In genomic region chr4:126583509-126583908, GRCh38 we compare ENCODE assay signal across 11 cellular contexts.
DNase-seq lines count a peak whose midpoint lies in the region; ATAC-seq and TF ChIP-seq lines count a peak whose summit lies in the region.
"Had no signal": no experiment of that assay in that cellular context is flagged by ENCODE, and none has a peak within 500 bp of the region (broad histone marks: within the 10 kb centered on the region; RNA-seq: fewer than 3 reads in every experiment).

No MANE protein-coding gene starts in this region.

- peaks cover 20% of the 10 kb centered on the region for H3K9me3 Mint-ChIP-seq in activated T-helper 17 cell treated with anti-CD3 and anti-CD28 coated beads, Interleukin-2, amount 50 U/mL, for 72 hours

- intact Hi-C loops in aorta (cut with DNase I) = no loop called here

- DNase-seq in BJ (ENCODE audit: low read depth) (no peak), SK-N-SH (no peak), foreskin fibroblast (peak; percentile 3 to 23), aorta (no peak), NCI-H2107 (lab: John Stamatoyannopoulos, UW) (no peak), SW 1271 (lab: John Stamatoyannopoulos, UW) (no peak)
- DNase-seq: DND-41; stimulated activated naive CD8-positive, alpha-beta T cell treated with anti-CD3 and anti-CD28 coated beads, Interleukin-15, amount 100 ng/mL, for 72 hours had no signal

- H4K20me1 ChIP-seq in SK-N-SH (ENCODE audit: insufficient read depth) = no peaks in the 10 kb centered on the region

- H3K4me1 ChIP-seq in HEK293 (ENCODE audit: control insufficient read depth, insufficient read depth, low read length) (no peaks in the 10 kb centered on the region), SK-N-SH (ENCODE audit: control insufficient read depth in 1 of 2, insufficient read depth in 2 of 2, low read depth in 1 of 2, low read length in 1 of 2) (no peaks in the 10 kb centered on the region), aorta (ENCODE audit: control insufficient read depth in 1 of 2, insufficient read depth in 2 of 2, low read length in 2 of 2) (no peaks in the 10 kb centered on the region)

- TF ChIP-seq RAD21 in SK-N-SH (IDR thresholded peaks at IDR 0.05; ENCODE audit: low read length) = peak; percentile 68

- H3K9me3 ChIP-seq in HEK293 (ENCODE audit: control insufficient read depth, insufficient read depth, low read depth, low read length) (no peaks in the 10 kb centered on the region), SK-N-SH (peaks cover 3% of the 10 kb centered on the region; the same call in 1 of the 2 replicates), aorta (ENCODE audit: control insufficient read depth, low read length) (no peaks in the 10 kb centered on the region)

- H3K4me1 Mint-ChIP-seq in activated T-helper 17 cell treated with anti-CD3 and anti-CD28 coated beads, Interleukin-2, amount 50 U/mL, for 72 hours = no peaks in the 10 kb centered on the region
- H3K4me1 Mint-ChIP-seq: central memory CD8-positive, alpha-beta T cell; stimulated activated naive CD8-positive, alpha-beta T cell treated with anti-CD3 and anti-CD28 coated beads, Interleukin-15, amount 100 ng/mL, for 72 hours had no signal

- H3K36me3 Mint-ChIP-seq in activated T-helper 17 cell treated with anti-CD3 and anti-CD28 coated beads, Interleukin-2, amount 50 U/mL, for 72 hours (ENCODE audit: low read depth) = no peaks in the 10 kb centered on the region

- POLR2A ChIA-PET in BJ (lab: Charles Lee) = no interaction called here
- POLR2A ChIA-PET in HEK293 (lab: Yijun Ruan, JAX) = no interaction called here
- POLR2A ChIA-PET in SK-N-SH (lab: Yijun Ruan, JAX) = no interaction called here

- no peak overlapping the region for H3K27ac ChIP-seq in HEK293 (ENCODE audit: extremely low read depth, low read depth, low read length)
- H3K27ac ChIP-seq in SK-N-SH (ENCODE audit: low read depth in 2 of 2, low read length in 1 of 2) = no peak overlapping the region
- no peak overlapping the region for H3K27ac ChIP-seq in aorta (ENCODE audit: low read depth in 1 of 2, low read length in 2 of 2)

- WGBS in SK-N-SH (ENCODE audit: low lambda C conversion rate) = no CpG with 5 or more reads among the region's 1 CpG
- WGBS in aorta, 2 donors = 54 to 63% methylated on average over 1 of the region's 1 CpG

- no peak overlapping the region for H3K4me2 ChIP-seq in SK-N-SH

- no peak overlapping the region for H3K4me3 ChIP-seq in BJ (ENCODE audit: low read depth, low read length)
- no peak overlapping the region for H3K4me3 ChIP-seq in HEK293 (ENCODE audit: low read depth, low read length)
- no peak overlapping the region for H3K4me3 ChIP-seq in SK-N-SH (ENCODE audit: low read depth in 2 of 2, low read length in 1 of 2)
- H3K4me3 ChIP-seq in foreskin fibroblast (ENCODE audit: low read depth in 1 of 2, low read length in 2 of 2) = no peak overlapping the region
- H3K4me3 ChIP-seq in aorta (ENCODE audit: low read length in 2 of 2) = no peak overlapping the region

- TF ChIP-seq EP300 in SK-N-SH (IDR thresholded peaks at IDR 0.05; ENCODE audit: borderline replicate concordance in 1 of 2, low read depth in 1 of 2, low read length in 1 of 2) = no peak

- CTCF ChIA-PET in BJ (lab: Yijun Ruan, JAX) (interaction anchor here (0.7 to 1.4 kb wide), 3 partner anchors 22 to 358 kb away, joined by 3 to 5 read pairs (median 4); no protein-coding TSS in a partner anchor), HEK293 (lab: Yijun Ruan, JAX) (interaction anchor here (0.6 to 0.7 kb wide), 2 partner anchors 54 kb away, joined by 3 read pairs; no protein-coding TSS in a partner anchor), SK-N-SH (lab: Yijun Ruan, JAX) (interaction anchor here (0.8 to 2.0 kb wide), 12 partner anchors 9 to 1270 kb away, joined by 3 to 7 read pairs (median 4); no protein-coding TSS in a partner anchor)

- no peak for ATAC-seq in aorta (ENCODE audit: low FRiP score)
- ATAC-seq in activated T-helper 17 cell treated with anti-CD3 and anti-CD28 coated beads, Interleukin-2, amount 50 U/mL, for 72 hours (replicated peaks) = no peak
- ATAC-seq: stimulated activated naive CD8-positive, alpha-beta T cell treated with anti-CD3 and anti-CD28 coated beads, Interleukin-15, amount 100 ng/mL, for 72 hours had no signal

- H3K36me3 ChIP-seq in BJ (ENCODE audit: control insufficient read depth, insufficient read depth, low read length) (no peaks in the 10 kb centered on the region), HEK293 (ENCODE audit: control insufficient read depth in 2 of 2, insufficient read depth in 1 of 2, low read length in 2 of 2) (no peaks in the 10 kb centered on the region), SK-N-SH (replicated peaks in 1 of 2; ENCODE audit: control insufficient read depth in 1 of 2, insufficient read depth in 2 of 2, low read length in 1 of 2) (no peaks in the 10 kb centered on the region), aorta (ENCODE audit: control insufficient read depth in 1 of 2, insufficient read depth in 2 of 2, low read length in 1 of 2) (no peaks in the 10 kb centered on the region)

- peak; percentile 47 for TF ChIP-seq CTCF in BJ (IDR thresholded peaks at IDR 0.05; ENCODE audit: insufficient read depth, low read depth, low read length)
- no peak for TF ChIP-seq CTCF in HEK293 (tag by site-specific recombination; IDR thresholded peaks at IDR 0.05)
- TF ChIP-seq CTCF in SK-N-SH (IDR thresholded peaks at IDR 0.05) = peak; percentile 31; the same call in 1 of the 2 replicates
- TF ChIP-seq CTCF in foreskin fibroblast (IDR thresholded peaks at IDR 0.05; ENCODE audit: low read depth, low read length) = peak; percentile 39

- H3K27ac Mint-ChIP-seq in activated T-helper 17 cell treated with anti-CD3 and anti-CD28 coated beads, Interleukin-2, amount 50 U/mL, for 72 hours = no peak overlapping the region
- H3K27ac Mint-ChIP-seq: stimulated activated naive CD8-positive, alpha-beta T cell treated with anti-CD3 and anti-CD28 coated beads, Interleukin-15, amount 100 ng/mL, for 72 hours had no signal

- H3K79me2 ChIP-seq in SK-N-SH (ENCODE audit: insufficient read depth) = no peaks in the 10 kb centered on the region

- no peaks in the 10 kb centered on the region for H3K9me2 ChIP-seq in SK-N-SH

- H3K9ac ChIP-seq in SK-N-SH = no peak overlapping the region

- H3K4me3 Mint-ChIP-seq in activated T-helper 17 cell treated with anti-CD3 and anti-CD28 coated beads, Interleukin-2, amount 50 U/mL, for 72 hours = no peak overlapping the region
- H3K4me3 Mint-ChIP-seq: central memory CD8-positive, alpha-beta T cell; stimulated activated naive CD8-positive, alpha-beta T cell treated with anti-CD3 and anti-CD28 coated beads, Interleukin-15, amount 100 ng/mL, for 72 hours had no signal

- H3K27me3 Mint-ChIP-seq in activated T-helper 17 cell treated with anti-CD3 and anti-CD28 coated beads, Interleukin-2, amount 50 U/mL, for 72 hours = no peaks in the 10 kb centered on the region
- H3K27me3 Mint-ChIP-seq: central memory CD8-positive, alpha-beta T cell; stimulated activated naive CD8-positive, alpha-beta T cell treated with anti-CD3 and anti-CD28 coated beads, Interleukin-15, amount 100 ng/mL, for 72 hours had no signal

- H3K27me3 ChIP-seq in BJ (ENCODE audit: control insufficient read depth, insufficient read depth, low read length) (no peaks in the 10 kb centered on the region), SK-N-SH (ENCODE audit: insufficient read depth) (no peaks in the 10 kb centered on the region), aorta (ENCODE audit: control insufficient read depth in 1 of 2, insufficient read depth in 2 of 2, low read length in 1 of 2) (no peaks in the 10 kb centered on the region)

- H3F3A ChIP-seq in SK-N-SH (replicated peaks; ENCODE audit: insufficient read depth) = no peaks in the 10 kb centered on the region

- H2AFZ ChIP-seq in SK-N-SH (ENCODE audit: low read depth) = no peak overlapping the region

TF ChIP-seq in HEK293, 187 proteins besides CTCF, POLR2A, EP300 and RAD21:
- TF ChIP-seq ZNF214 (tag by site-specific recombination; IDR thresholded peaks at IDR 0.05; ENCODE audit: borderline replicate concordance) (no peak), ZNF654 (tag by site-specific recombination; IDR thresholded peaks at IDR 0.05; ENCODE audit: low read depth) (0 out of 2 replicates have a peak, but pooled peaks have one; percentile 18), ZNF529 (tag by site-specific recombination; IDR thresholded peaks at IDR 0.05; ENCODE audit: insufficient replicate concordance) (no peak), ZNF426 (tag by site-specific recombination; IDR thresholded peaks at IDR 0.05) (no peak)

TF ChIP-seq in SK-N-SH, 30 proteins besides CTCF, POLR2A, EP300 and RAD21:
- peak; percentile 14; the same call in 1 of the 2 replicates for TF ChIP-seq SMC3 (IDR thresholded peaks at IDR 0.05; ENCODE audit: low read depth, low read length)
- TF ChIP-seq SIN3A (IDR thresholded peaks at IDR 0.05; ENCODE audit: borderline replicate concordance, low read depth, low read length) = no peak
TF ChIP-seq in SK-N-SH: peak in this region for 1.

Comparison
In these comparisons a context has a peak if more than half of its experiments do, and no peak if none do; other contexts are left out.
1. DNase-seq: peak in foreskin fibroblast (2 of 2); none in BJ (single experiment), SK-N-SH (single experiment), aorta (0 of 2), NCI-H2107 (single experiment) and SW 1271 (0 of 2).